In the genomic region with DNA sequence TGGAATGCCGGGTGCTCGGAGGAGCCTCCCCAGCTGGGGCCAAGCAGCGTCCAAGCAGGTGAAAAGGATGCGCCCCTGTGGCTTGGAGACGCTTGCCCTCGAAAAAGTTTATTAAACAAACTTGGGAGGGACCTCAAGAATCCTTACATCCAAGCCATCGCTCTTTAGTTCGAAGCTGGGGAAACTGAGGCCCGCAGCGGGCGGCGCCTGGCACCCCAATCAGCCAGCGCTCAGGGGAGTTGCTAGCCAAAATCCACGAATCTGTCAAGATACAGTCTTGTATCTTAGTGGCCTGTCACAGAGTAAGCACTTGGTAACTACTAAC, we compare ENCODE assay signal across 8 cellular contexts. TPM values are rescaled to one million over a fixed set of nuclear protein-coding genes. Genes with fewer than 3 reads are reported as not detected.
DNase-seq lines count a peak whose midpoint lies in the region; TF ChIP-seq lines count a peak whose summit lies in the region.

No MANE protein-coding gene starts in this region.

- peaks cover 7% of the 10 kb centered on the region for H3K4me1 ChIP-seq in CD8-positive, alpha-beta memory T cell (ENCODE audit: insufficient read depth, low read length)
- H3K4me1 ChIP-seq in Peyer's patch: peaks cover 0 to 9% (median 3%) of the 10 kb centered on the region in 4 donors

- peaks cover 3 to 8% of the 10 kb centered on the region in 2 donors for H3K27me3 Mint-ChIP-seq in CD8-positive, alpha-beta memory T cell
- H3K27me3 Mint-ChIP-seq in endothelial cell (ENCODE audit: unreplicated experiment): peaks cover 17% of the 10 kb centered on the region
- H3K27me3 Mint-ChIP-seq in osteocyte (ENCODE audit: unreplicated experiment): no peaks in the 10 kb centered on the region

- H3K36me3 ChIP-seq in CD8-positive, alpha-beta memory T cell (ENCODE audit: insufficient read depth, low read length): no peaks in the 10 kb centered on the region
- H3K36me3 ChIP-seq in Peyer's patch: no peaks in the 10 kb centered on the region

- H3K36me3 Mint-ChIP-seq in CD8-positive, alpha-beta memory T cell: peaks cover 0 to 2% (median 0%) of the 10 kb centered on the region in 3 donors
- H3K36me3 Mint-ChIP-seq in endothelial cell (ENCODE audit: low read depth, unreplicated experiment): no peaks in the 10 kb centered on the region
- H3K36me3 Mint-ChIP-seq in osteocyte (ENCODE audit: unreplicated experiment): peaks cover 4% of the 10 kb centered on the region

- no peak for TF ChIP-seq POLR2A in Peyer's patch (IDR thresholded peaks at IDR 0.05)

- H3K27me3 ChIP-seq in CD8-positive, alpha-beta memory T cell (ENCODE audit: insufficient read depth, low read length, poor library complexity, severe bottlenecking): no peaks in the 10 kb centered on the region
- H3K27me3 ChIP-seq in Peyer's patch: no peaks in the 10 kb centered on the region

- H3K27ac Mint-ChIP-seq in CD8-positive, alpha-beta memory T cell: peak overlapping the region in 6 of 8 donors; percentile 80 to 95 (median 91)
- H3K27ac Mint-ChIP-seq in endothelial cell (ENCODE audit: unreplicated experiment) (no peak overlapping the region), osteocyte (ENCODE audit: unreplicated experiment) (peak overlapping the region; percentile 73)

- POLR2A ChIA-PET in CD8-positive, alpha-beta memory T cell (lab: Charles Lee): interaction anchor here (0.5 to 1.8 kb wide), 4 partner anchors 15 to 285 kb away, joined by 4 to 18 read pairs (median 4); partner anchors contain the start of genes ALDH3A2 and MAPK7

- TF ChIP-seq CTCF in Peyer's patch (IDR thresholded peaks at IDR 0.05) (no peak), endothelial cell (IDR thresholded peaks at IDR 0.05; ENCODE audit: unreplicated experiment) (peak; percentile 50), osteocyte (IDR thresholded peaks at IDR 0.05) (no peak)

- H3K9me3 Mint-ChIP-seq in CD8-positive, alpha-beta memory T cell: no peaks in the 10 kb centered on the region
- H3K9me3 Mint-ChIP-seq in endothelial cell (ENCODE audit: unreplicated experiment) (no peaks in the 10 kb centered on the region), osteocyte (ENCODE audit: unreplicated experiment) (no peaks in the 10 kb centered on the region)

- no peak overlapping the region for H3K27ac ChIP-seq in CD8-positive, alpha-beta memory T cell (ENCODE audit: low read depth, low read length)
- peak overlapping the region; percentile 48 to 93 (median 83) for H3K27ac ChIP-seq in Peyer's patch

- DNase-seq in CD8-positive, alpha-beta memory T cell: no peak
- no peak for DNase-seq in Peyer's patch
- no peak for DNase-seq in endothelial cell (ENCODE audit: low spot score)
- DNase-seq in osteocyte (ENCODE audit: extremely low spot score, unreplicated experiment): no peak
- no peak for DNase-seq in GF-D8 (lab: John Stamatoyannopoulos, UW)
- no peak for DNase-seq in stimulated activated CD4-positive, alpha-beta T cell treated with anti-CD3 and anti-CD28 coated beads, Interleukin-2, amount 100 ng/mL, for 24 hours
- DNase-seq in midbrain (lab: John Stamatoyannopoulos, UW): no peak
- DNase-seq in NCI-H1092 treated with DMSO at 0.1 percent for 48 hours (lab: John Stamatoyannopoulos, UW): no peak

- peaks cover 10 to 16% (median 11%) of the 10 kb centered on the region in 3 donors for H3K4me1 Mint-ChIP-seq in CD8-positive, alpha-beta memory T cell
- H3K4me1 Mint-ChIP-seq in endothelial cell (ENCODE audit: unreplicated experiment) (peaks cover 14% of the 10 kb centered on the region), osteocyte (ENCODE audit: unreplicated experiment) (peaks cover 32% of the 10 kb centered on the region)

- no peaks in the 10 kb centered on the region for H3K9me3 ChIP-seq in CD8-positive, alpha-beta memory T cell (ENCODE audit: low read length)
- no peaks in the 10 kb centered on the region for H3K9me3 ChIP-seq in Peyer's patch

- H3K4me3 Mint-ChIP-seq in CD8-positive, alpha-beta memory T cell: peak overlapping the region; percentile 89 to 96 (median 93)
- H3K4me3 Mint-ChIP-seq in endothelial cell (ENCODE audit: unreplicated experiment): peak overlapping the region; percentile 91
- H3K4me3 Mint-ChIP-seq in osteocyte (ENCODE audit: unreplicated experiment): peak overlapping the region; percentile 86

- no peak overlapping the region for H3K4me3 ChIP-seq in CD8-positive, alpha-beta memory T cell (ENCODE audit: low read length)
- peak overlapping the region; percentile 51 to 76 (median 73) for H3K4me3 ChIP-seq in Peyer's patch

- CTCF ChIA-PET in CD8-positive, alpha-beta memory T cell (lab: Charles Lee): interaction anchor here (0.7 to 8.0 kb wide), 39 partner anchors 8 to 409 kb away, joined by 3 to 152 read pairs (median 4); partner anchors contain the start of genes MAPK7 and MFAP4

RNA-seq across cellular contexts. Expression of gene B9D1, which starts 0.6 kb away (rescaled TPM):
- 1 to 10 TPM; 4.8 to 6.8 TPM for total RNA-seq in CD8-positive, alpha-beta memory T cell
- 0.67 TPM for polyA plus RNA-seq in CD8-positive, alpha-beta memory T cell
- 10 to 100 TPM in 1 of 4 donors, 1 to 10 TPM in 2, not detected in 1; 4.5 to 15.7 (median 5.6) TPM for total RNA-seq in Peyer's patch
- 6.2 TPM for total RNA-seq in endothelial cell (ENCODE audit: unreplicated experiment)
- 15.8 and 16.5 TPM in 2 replicates for total RNA-seq in osteocyte

RNA-seq across cellular contexts. Expression of gene MAPK7, which starts 15.2 kb away (rescaled TPM):
- total RNA-seq in CD8-positive, alpha-beta memory T cell: 10 to 100 TPM; 15.1 to 19.8 TPM
- polyA plus RNA-seq in CD8-positive, alpha-beta memory T cell: 11.2 TPM
- total RNA-seq in Peyer's patch (10 to 100 TPM; 35.0 to 60.7 (median 46.5) TPM), endothelial cell (ENCODE audit: unreplicated experiment) (48.5 TPM), osteocyte (33.9 and 37.1 TPM in 2 replicates)

RNA-seq across cellular contexts. Expression of gene MFAP4, which starts 23.9 kb away (rescaled TPM):
- not detected for total RNA-seq in CD8-positive, alpha-beta memory T cell
- polyA plus RNA-seq in CD8-positive, alpha-beta memory T cell: not detected
- total RNA-seq in Peyer's patch (10 to 100 TPM; 12.6 to 70.8 (median 43.9) TPM), endothelial cell (ENCODE audit: unreplicated experiment) (0.67 TPM), osteocyte (73.4 and 85.8 TPM in 2 replicates)

RNA-seq across cellular contexts. Expression of gene RNF112, which starts 48.0 kb away (rescaled TPM):
- total RNA-seq in CD8-positive, alpha-beta memory T cell: under 1 TPM; 0.18 to 0.22 TPM
- not detected for polyA plus RNA-seq in CD8-positive, alpha-beta memory T cell
- total RNA-seq in Peyer's patch (10 to 100 TPM in 1 of 4 donors, 1 to 10 TPM in 3; 1.2 to 47.0 (median 2.0) TPM), endothelial cell (ENCODE audit: unreplicated experiment) (0.31 TPM), osteocyte (0.39 and 0.89 TPM in 2 replicates)
